ENCODE assay signal across 19 cellular contexts in genomic region chr9:95073918-95074317, GRCh38.
DNase-seq lines count a peak whose midpoint lies in the region; ATAC-seq and TF ChIP-seq lines count a peak whose summit lies in the region.
"Had no signal": no experiment of that assay in that cellular context is flagged by ENCODE, and none has a peak within 500 bp of the region (broad histone marks: within the 10 kb centered on the region; RNA-seq: fewer than 3 reads in every experiment).

No MANE protein-coding gene starts in this region.

- no peak overlapping the region for H3K27ac Mint-ChIP-seq in osteocyte (ENCODE audit: unreplicated experiment)
- H3K27ac Mint-ChIP-seq: CD8-positive, alpha-beta T cell had no signal

- TF ChIP-seq POLR2A in IMR-90 (IDR thresholded peaks at IDR 0.05; ENCODE audit: low read depth, low read length) (no peak), thyroid gland (IDR thresholded peaks at IDR 0.05) (no peak)

- no peak overlapping the region for H3K23ac ChIP-seq in IMR-90 (ENCODE audit: low read depth, low read length)

- H3K4me2 ChIP-seq in IMR-90 (ENCODE audit: low read depth, low read length): no peak overlapping the region

- peaks cover 23% of the 10 kb centered on the region for H3K4me1 ChIP-seq in IMR-90 (ENCODE audit: control insufficient read depth, insufficient read depth, low read length)
- peaks cover 61 to 96% of the 10 kb centered on the region in 2 donors for H3K4me1 ChIP-seq in thyroid gland

- BruUV-seq in IMR-90 (replicated peaks; lab: Mats Ljungman, UMichigan): no TSS peak

- no peak overlapping the region for H2BK120ac ChIP-seq in IMR-90 (ENCODE audit: low read depth, low read length)

- TF ChIP-seq CTCF in IMR-90 (conservative IDR thresholded peaks at IDR 0.05; ENCODE audit: low read depth, low read length) (no peak), osteocyte (IDR thresholded peaks at IDR 0.05) (no peak), thyroid gland (IDR thresholded peaks at IDR 0.05) (no peak), GM10248 (IDR thresholded peaks at IDR 0.05; ENCODE audit: control extremely low read depth, extremely low read depth, low read depth, missing control alignments) (no peak)

- ATAC-seq in IMR-90 (ENCODE audit: low read depth): no peak
- no peak for ATAC-seq in GM18502 (IDR thresholded peaks at IDR 0.05; ENCODE audit: poor library complexity, unreplicated experiment)
- ATAC-seq: CD8-positive, alpha-beta T cell had no signal

- no peak overlapping the region for H3K56ac ChIP-seq in IMR-90 (ENCODE audit: extremely low read depth, insufficient read depth, low read length)

- peaks cover 47% of the 10 kb centered on the region for H3K9me1 ChIP-seq in IMR-90 (ENCODE audit: insufficient read depth, low read length)

- dilution Hi-C loops in IMR-90 (cut with HindIII; ENCODE audit: low sequenced_read_pairs, unreplicated experiment): no loop called here

- H3K36me3 ChIP-seq in IMR-90 (ENCODE audit: control insufficient read depth, insufficient read depth, low read length): peaks cover 50% of the 10 kb centered on the region
- H3K36me3 ChIP-seq in thyroid gland: no peaks in the 10 kb centered on the region
- H3K36me3 ChIP-seq: cardiac muscle cell had no signal

- no peaks in the 10 kb centered on the region for H3K9me3 Mint-ChIP-seq in osteocyte (ENCODE audit: unreplicated experiment)
- H3K9me3 Mint-ChIP-seq: CD8-positive, alpha-beta T cell; neural crest cell had no signal

- H2BK15ac ChIP-seq in IMR-90 (ENCODE audit: low read depth, low read length): no peak overlapping the region

- H3K79me1 ChIP-seq in IMR-90 (ENCODE audit: low read depth in 1 of 2, low read length in 2 of 2): peaks cover 34 to 95% of the 10 kb centered on the region in 2 experiments

- H3K27me3 Mint-ChIP-seq in osteocyte (ENCODE audit: unreplicated experiment): no peaks in the 10 kb centered on the region

- POLR2A ChIA-PET in IMR-90 (lab: Charles Lee; ENCODE audit: unreplicated experiment): no interaction called here
- POLR2A ChIA-PET in GM10248 (lab: Yijun Ruan, JAX): no interaction called here

- H3K27ac ChIP-seq in IMR-90 (ENCODE audit: insufficient read depth, low read length) (no peak overlapping the region), cingulate gyrus (ENCODE audit: low read depth, low read length) (peak overlapping the region; percentile 66), thyroid gland (peak overlapping the region in 2 of 3 donors; percentile 54 to 63)

- intact Hi-C loops in IMR-90 (cut with micrococcal nuclease): loop anchor here (5.0 kb wide), 1 partner anchor 292 kb away; no protein-coding TSS in a partner anchor
- intact Hi-C loops in thyroid gland (cut with DNase I): no loop called here

- H3K9me3 ChIP-seq in IMR-90 (ENCODE audit: control insufficient read depth, insufficient read depth, low read length) (no peaks in the 10 kb centered on the region), thyroid gland (no peaks in the 10 kb centered on the region)

- no peak overlapping the region for H4K5ac ChIP-seq in IMR-90 (ENCODE audit: low read depth, low read length)

- WGBS in IMR-90 (ENCODE audit: extremely low coverage in 2 of 2, insufficient read length in 1 of 2), 2 experiments: 100% methylated on average over 1 of the region's 5 CpGs; no CpG with 5 or more reads in 1 of the 2 experiments
- WGBS in thyroid gland, 2 donors: 89 to 96% methylated on average over 5 of the region's 5 CpGs

- no peak overlapping the region for H4K91ac ChIP-seq in IMR-90 (ENCODE audit: insufficient read depth, low read depth, low read length)

- H2AK5ac ChIP-seq in IMR-90 (ENCODE audit: low read depth, low read length): no peak overlapping the region

- no peak overlapping the region for H3K18ac ChIP-seq in IMR-90 (ENCODE audit: low read depth, low read length)

- H3K27me3 ChIP-seq in IMR-90 (ENCODE audit: control insufficient read depth, insufficient read depth, low read length): no peaks in the 10 kb centered on the region
- no peaks in the 10 kb centered on the region for H3K27me3 ChIP-seq in thyroid gland
- H3K27me3 ChIP-seq: cardiac muscle cell had no signal

- no peak overlapping the region for H3K14ac ChIP-seq in IMR-90 (replicated peaks; ENCODE audit: low read depth, low read length)

- no peak for DNase-seq in IMR-90
- DNase-seq in osteocyte (ENCODE audit: extremely low spot score, unreplicated experiment): peak; percentile 66
- DNase-seq in thyroid gland: no peak
- DNase-seq in GM10248 (ENCODE audit: extremely low spot score): no peak
- no peak for DNase-seq in KG1 (lab: John Stamatoyannopoulos, UW)
- DNase-seq: activated CD4-positive, alpha-beta T cell treated with anti-CD3 and anti-CD28 coated beads, Interleukin-2, amount 50 U/mL, for 1 hour; activated gamma-delta T cell treated with Interleukin-2 at 50 U/mL for 16 hours; CD8-positive, alpha-beta T cell; DND-41; effector memory CD4-positive, alpha-beta T cell; MV-4-11; NCI-H187; NCI-H226; stimulated activated CD4-positive, alpha-beta T cell treated with anti-CD3 and anti-CD28 coated beads, Interleukin-12 subunit alpha, Interleukin-12 subunit beta, amount 100 ng/mL, for 4 hours; T-helper 1 cell had no signal

- H3K4me3 ChIP-seq in IMR-90 (ENCODE audit: insufficient read depth, low read depth, low read length) (no peak overlapping the region), thyroid gland (replicated peaks in 1 of 3) (no peak overlapping the region)
- H3K4me3 ChIP-seq: cardiac muscle cell had no signal

- H3K9ac ChIP-seq in IMR-90 (ENCODE audit: low read depth, low read length): no peak overlapping the region

- H2BK20ac ChIP-seq in IMR-90 (ENCODE audit: low read depth, low read length): no peak overlapping the region

- H2BK5ac ChIP-seq in IMR-90 (ENCODE audit: low read depth, low read length, poor library complexity, severe bottlenecking): peak overlapping the region; percentile 7

- H3K4me1 Mint-ChIP-seq in osteocyte (ENCODE audit: unreplicated experiment): peaks cover 34% of the 10 kb centered on the region

- H3K36me3 Mint-ChIP-seq in osteocyte (ENCODE audit: unreplicated experiment): peaks cover 53% of the 10 kb centered on the region
- H3K36me3 Mint-ChIP-seq: CD8-positive, alpha-beta T cell had no signal

- CTCF ChIA-PET in IMR-90 (lab: Yijun Ruan, JAX): no interaction called here
- CTCF ChIA-PET in GM10248 (lab: Yijun Ruan, JAX): interaction anchor here (1.0 kb wide), 1 partner anchor 16 kb away, joined by 3 read pairs; no protein-coding TSS in a partner anchor

- in situ Hi-C loops in IMR-90 (cut with MboI; ENCODE audit: low sequenced_read_pairs): no loop called here

- H4K8ac ChIP-seq in IMR-90 (ENCODE audit: low read depth in 2 of 2, low read length in 2 of 2): 0 out of 4 replicates have a peak overlapping the region, but pooled peaks of 1 of the 2 experiments have one; percentile 4

- no peak overlapping the region for H2AFZ ChIP-seq in IMR-90 (replicated peaks; ENCODE audit: low read length, poor library complexity)

- no peak overlapping the region for H3K4ac ChIP-seq in IMR-90 (ENCODE audit: low read depth, low read length)

- no peak overlapping the region for H3K4me3 Mint-ChIP-seq in osteocyte (ENCODE audit: unreplicated experiment)
- H3K4me3 Mint-ChIP-seq: CD8-positive, alpha-beta T cell; neural crest cell had no signal

- H2AK9ac ChIP-seq in IMR-90 (replicated peaks; ENCODE audit: low read depth, low read length, poor library complexity): peak overlapping the region; percentile 20

- peaks cover 92% of the 10 kb centered on the region for H4K20me1 ChIP-seq in IMR-90 (ENCODE audit: insufficient read depth, low read length)

- TF ChIP-seq RAD21 in IMR-90 (IDR thresholded peaks at IDR 0.05; ENCODE audit: low read length): no peak

TF ChIP-seq in IMR-90, 13 proteins besides CTCF, POLR2A, EP300 and RAD21:
- TF ChIP-seq USF2 (IDR thresholded peaks at IDR 0.05; ENCODE audit: low read depth, low read length) (no peak), SMC3 (IDR thresholded peaks at IDR 0.05; ENCODE audit: low read depth, low read length) (no peak), FOS (IDR thresholded peaks at IDR 0.05; ENCODE audit: low read depth, low read length) (no peak)
TF ChIP-seq in IMR-90: peak in this region for 0.
